Comparison of ENCODE assay signal across 8 cellular contexts in the genomic region with DNA sequence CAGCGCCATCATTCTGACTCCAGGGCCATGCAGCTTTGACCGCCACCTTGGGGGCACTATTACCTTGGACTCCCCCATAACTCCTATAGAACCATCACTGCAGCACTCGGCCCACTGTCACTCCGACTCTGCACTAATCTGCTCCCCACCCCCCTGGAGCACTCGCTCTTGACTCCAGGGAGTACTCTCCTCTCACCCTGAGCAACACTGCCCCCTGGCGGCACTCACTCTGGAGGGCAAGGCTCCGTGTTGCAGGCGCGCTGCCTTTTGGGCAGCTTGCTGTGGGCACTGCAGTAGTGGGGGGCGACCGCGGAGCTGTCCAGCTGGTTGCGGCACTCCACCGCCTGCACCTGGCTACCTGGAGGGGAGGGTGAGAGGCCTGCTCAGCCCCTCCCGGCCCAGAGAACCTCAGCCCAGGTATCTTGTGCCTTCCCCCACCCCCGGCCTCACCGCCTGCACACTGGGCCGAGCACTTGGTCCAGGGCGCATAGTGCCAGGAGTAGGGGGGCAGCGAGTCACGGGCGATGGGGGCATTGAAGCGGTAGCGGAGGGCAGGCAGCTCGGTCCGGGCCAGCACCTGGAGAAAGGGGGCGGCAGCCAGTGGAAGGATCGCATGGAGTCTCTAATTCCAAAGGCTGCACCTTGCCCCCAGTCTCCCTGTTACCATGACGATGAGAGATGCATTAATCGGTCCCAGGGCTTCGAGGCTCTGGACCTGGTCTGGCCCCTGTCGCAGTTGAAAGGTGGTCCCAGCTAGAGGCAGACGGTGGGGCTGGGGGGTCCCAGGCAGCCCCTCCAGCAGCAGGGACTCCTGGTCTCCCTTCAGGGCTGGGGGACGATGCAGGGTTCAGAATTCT. TPM values are rescaled to one million over a fixed set of nuclear protein-coding genes. Genes with fewer than 3 reads are reported as not detected.
DNase-seq lines count a peak whose midpoint lies in the region; ATAC-seq and TF ChIP-seq lines count a peak whose summit lies in the region.
"Had no signal": no experiment of that assay in that cellular context is flagged by ENCODE, and none has a peak within 500 bp of the region (broad histone marks: within the 10 kb centered on the region; RNA-seq: fewer than 3 reads in every experiment).

No MANE protein-coding gene starts in this region.

- TF ChIP-seq CTCF in GM12865 (IDR thresholded peaks at IDR 0.05; ENCODE audit: insufficient read depth, low read depth, low read length, missing control alignments) (peak; percentile 70), fibroblast of the aortic adventitia (IDR thresholded peaks at IDR 0.05; ENCODE audit: insufficient read depth, low read length) (peak; percentile 65), spleen (IDR thresholded peaks at IDR 0.05 in 8 of 11, conservative IDR thresholded peaks at IDR 0.05 in 3 of 11) (peak in 10 of 11 experiments; percentile 15 to 71 (median 45))

- intact Hi-C loops in spleen (cut with DNase I; ENCODE audit: low total_unique reads): no loop called here

- DNase-seq in GM12865 (ENCODE audit: low read depth) (peak; percentile 64), NCI-H1105 treated with DMSO at 0.1 percent for 48 hours (lab: John Stamatoyannopoulos, UW) (peak; percentile 31), fibroblast of the aortic adventitia (ENCODE audit: low read depth) (no peak), spleen (peak; percentile 88)
- peak; percentile 58 for DNase-seq in activated CD8-positive, alpha-beta memory T cell treated with anti-CD3 and anti-CD28 coated beads, Interleukin-2, amount 50 U/mL, for 4 hours

- peaks cover 0 to 3% (median under 1%) of the 10 kb centered on the region in 6 donors for H3K4me1 ChIP-seq in spleen

- ATAC-seq in GM21515 (IDR thresholded peaks at IDR 0.05; ENCODE audit: unreplicated experiment) (no peak), HG03354 (IDR thresholded peaks at IDR 0.05; ENCODE audit: poor library complexity, severe bottlenecking, unreplicated experiment) (no peak)

- no peak overlapping the region for H3K4me3 ChIP-seq in GM12865 (ENCODE audit: low read depth, low read length)
- H3K4me3 ChIP-seq in fibroblast of the aortic adventitia (ENCODE audit: low read depth, low read length): no peak overlapping the region
- H3K4me3 ChIP-seq in spleen: no peak overlapping the region

- H3K9me3 ChIP-seq in spleen: no peaks in the 10 kb centered on the region

- no peak for TF ChIP-seq POLR2A in spleen (IDR thresholded peaks at IDR 0.05)

- peaks cover 0 to 8% (median 0%) of the 10 kb centered on the region in 6 donors for H3K36me3 ChIP-seq in spleen

- no peak overlapping the region for H3K27ac ChIP-seq in spleen

- WGBS in spleen, 5 donors: 82 to 93% (median 87%) methylated on average over 28 to 34 of the region's 34 CpGs

- H3K27me3 ChIP-seq in spleen (replicated peaks in 1 of 7): peaks cover 0 to 4% (median 0%) of the 10 kb centered on the region in 7 donors

RNA-seq across cellular contexts. Expression of a gene that starts 8.9 kb away (rescaled TPM):
- total RNA-seq in fibroblast of the aortic adventitia (ENCODE audit: low replicate concordance): 0.09 and 0.41 TPM in 2 replicates
- total RNA-seq in spleen: 100 to 1,000 TPM; 167 to 423 (median 234) TPM
- polyA plus RNA-seq in spleen: 10 to 100 TPM; 22.1 to 88.8 (median 55.0) TPM

RNA-seq across cellular contexts. Expression of a gene that starts 24.4 kb away (rescaled TPM):
- total RNA-seq in fibroblast of the aortic adventitia (ENCODE audit: low replicate concordance): 15.8 and 18.5 TPM in 2 replicates
- 10 to 100 TPM in 6 of 7 donors, 1 to 10 TPM in 1; 9.2 to 33.8 (median 20.2) TPM for total RNA-seq in spleen
- 10 to 100 TPM in 2 of 3 donors, 1 to 10 TPM in 1; 7.8 to 22.4 (median 10.5) TPM for polyA plus RNA-seq in spleen

RNA-seq across cellular contexts. Expression of a gene that starts 44.3 kb away (rescaled TPM):
- total RNA-seq in fibroblast of the aortic adventitia (ENCODE audit: low replicate concordance) (not detected in 2 replicates), spleen (not detected)
- polyA plus RNA-seq in spleen: not detected
- total RNA-seq: pulmonary artery endothelial cell had no signal

Comparison
In these comparisons a context has a peak if more than half of its experiments do, and no peak if none do; other contexts are left out.
1. RNA of a gene that starts 8.9 kb away (total RNA-seq): 167 to 423 TPM in spleen; 0.09 to 0.41 TPM in fibroblast of the aortic adventitia; every median in the first group is over 100 times any median in the second.
2. Peak in every context shown above with its lines, with median percentiles within 50 percentile points of each other: CTCF ChIP-seq.